In the genomic region with DNA sequence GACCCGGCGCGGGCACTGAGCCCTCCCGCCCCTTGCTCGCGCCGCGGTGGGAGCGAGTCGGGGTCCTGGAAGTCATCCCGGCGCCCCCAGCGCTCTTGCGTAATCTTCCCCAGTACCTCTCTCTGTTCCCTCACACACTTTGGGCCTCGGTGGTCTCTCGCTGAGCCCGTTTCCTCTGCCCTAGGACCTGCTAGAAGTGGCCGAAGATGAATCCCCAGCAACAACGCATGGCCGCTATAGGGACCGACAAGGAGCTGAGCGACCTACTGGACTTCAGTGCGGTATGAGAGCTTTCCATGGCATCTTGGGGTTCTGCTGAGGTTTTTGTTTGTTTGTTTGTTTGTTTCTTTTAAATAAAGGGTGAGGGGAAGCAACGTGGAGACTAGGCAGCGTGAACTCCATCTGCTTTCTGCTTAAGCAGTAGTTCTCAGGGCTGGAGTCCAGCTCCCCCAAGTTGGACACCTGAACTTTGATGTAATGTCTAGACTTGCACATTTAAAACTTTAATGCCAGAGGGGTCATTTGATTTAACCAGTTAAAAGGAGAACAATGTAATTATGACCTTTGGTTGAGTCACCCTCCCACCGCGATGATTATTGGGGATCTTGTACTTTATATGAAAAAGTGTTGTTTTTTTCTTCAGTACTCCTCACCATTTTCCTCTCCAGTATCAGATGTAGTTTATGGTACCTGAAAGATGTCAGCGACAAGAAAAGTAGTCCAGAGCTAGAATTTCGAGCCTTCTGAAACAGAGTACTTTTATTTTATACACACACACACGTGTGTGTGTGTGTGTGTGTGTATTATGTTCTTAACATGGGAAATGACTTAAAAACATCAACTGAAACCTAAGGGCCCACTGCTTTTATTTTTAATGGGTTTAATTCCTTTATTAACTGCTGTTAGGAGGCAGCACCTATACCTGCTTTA, we compare ENCODE assay signal across 8 cellular contexts. TPM values are rescaled to one million over a fixed set of nuclear protein-coding genes. Genes with fewer than 3 reads are reported as not detected.
DNase-seq lines count a peak whose midpoint lies in the region; ATAC-seq and TF ChIP-seq lines count a peak whose summit lies in the region.

No MANE protein-coding gene starts in this region.

- no peak for DNase-seq in AG04449 (ENCODE audit: low read depth, low spot score)
- DNase-seq in cardiac fibroblast (ENCODE audit: low read depth in 2 of 2) = peak; percentile 36 to 54
- peak; percentile 26 to 45 for DNase-seq in left colon
- peak; percentile 19 for DNase-seq in stimulated activated CD4-positive, alpha-beta T cell treated with anti-CD3 and anti-CD28 coated beads, Interleukin-4, amount 100 ng/mL, for 24 hours

- ATAC-seq in GM18517 (IDR thresholded peaks at IDR 0.05; ENCODE audit: unreplicated experiment) (peak; percentile 13), HG03520 (IDR thresholded peaks at IDR 0.05; ENCODE audit: unreplicated experiment) (peak; percentile 11), left colon (peak; percentile 3), esophagus mucosa (no peak)

- H3K4me2 ChIP-seq in SU-DHL-6 (ENCODE audit: low read depth, low read length, poor library complexity, severe bottlenecking) = peak overlapping the region; percentile 63

- no peaks in the 10 kb centered on the region for H3K9me3 ChIP-seq in SU-DHL-6 (ENCODE audit: insufficient read depth, low read length)

- TF ChIP-seq CTCF in AG04449 (IDR thresholded peaks at IDR 0.05; ENCODE audit: insufficient read depth, low read length, missing control alignments) (no peak), SU-DHL-6 (IDR thresholded peaks at IDR 0.05; ENCODE audit: insufficient read depth, low read length, poor library complexity, severe bottlenecking) (no peak), cardiac fibroblast (IDR thresholded peaks at IDR 0.05; ENCODE audit: low read depth, low read length) (no peak)

- H4K20me1 ChIP-seq in SU-DHL-6 (ENCODE audit: low read depth, low read length) = no peaks in the 10 kb centered on the region

- H3K9ac ChIP-seq in SU-DHL-6 (ENCODE audit: low read length) = peak overlapping the region; percentile 94

- H3F3A ChIP-seq in SU-DHL-6 (ENCODE audit: insufficient read depth) = 0 out of 2 replicates have a peak, but pooled peaks cover 5% of the 10 kb centered on the region

- H3K79me2 ChIP-seq in SU-DHL-6 (ENCODE audit: insufficient read depth, low read length) = peaks cover 30% of the 10 kb centered on the region

- peaks cover 34% of the 10 kb centered on the region for H3K36me3 ChIP-seq in SU-DHL-6 (ENCODE audit: low read length)

- H3K4me3 ChIP-seq in AG04449 (ENCODE audit: low read depth, low read length) = peak overlapping the region; percentile 83
- peak overlapping the region; percentile 78 for H3K4me3 ChIP-seq in SU-DHL-6 (ENCODE audit: insufficient read depth, low read length, poor library complexity, severe bottlenecking)
- peak overlapping the region; percentile 92 to 96 for H3K4me3 ChIP-seq in cardiac fibroblast (replicated peaks in 1 of 2; ENCODE audit: low read depth in 2 of 2, low read length in 2 of 2)

- H3K27me3 ChIP-seq in SU-DHL-6 (ENCODE audit: low read length) = no peaks in the 10 kb centered on the region

- H2AFZ ChIP-seq in SU-DHL-6 (ENCODE audit: low read depth, low read length, severe bottlenecking) = peak overlapping the region; percentile 88

- H3K9me2 ChIP-seq in SU-DHL-6 (replicated peaks; ENCODE audit: insufficient read depth, low read length) = no peaks in the 10 kb centered on the region

- POLR2A ChIA-PET in AG04449 (lab: Yijun Ruan, JAX) = interaction anchor here (0.8 to 1.7 kb wide), 3 partner anchors 8 to 429 kb away, joined by 3 to 4 read pairs (median 4); no protein-coding TSS in a partner anchor

- peak overlapping the region; percentile 57 for H3K27ac ChIP-seq in SU-DHL-6 (ENCODE audit: low read depth, low read length)

- intact Hi-C loops in left colon (cut with DNase I, micrococcal nuclease) = loop anchor here in 1 of 2 donors (5.0 kb wide), 1 partner anchor 212 kb away; no protein-coding TSS in a partner anchor

- CTCF ChIA-PET in AG04449 (lab: Yijun Ruan, JAX) = interaction anchor here (0.7 to 2.8 kb wide), 4 partner anchors 10 to 227 kb away, joined by 3 to 14 read pairs (median 4); no protein-coding TSS in a partner anchor

RNA-seq across cellular contexts. Expression of a gene that starts 1.5 kb away (rescaled TPM):
- total RNA-seq in left colon = 10 to 100 TPM; 80.5 to 82.8 TPM
- 47.9 TPM for total RNA-seq in esophagus mucosa
